Comparison of ENCODE assay signal across 1 cellular context in the genomic region with DNA sequence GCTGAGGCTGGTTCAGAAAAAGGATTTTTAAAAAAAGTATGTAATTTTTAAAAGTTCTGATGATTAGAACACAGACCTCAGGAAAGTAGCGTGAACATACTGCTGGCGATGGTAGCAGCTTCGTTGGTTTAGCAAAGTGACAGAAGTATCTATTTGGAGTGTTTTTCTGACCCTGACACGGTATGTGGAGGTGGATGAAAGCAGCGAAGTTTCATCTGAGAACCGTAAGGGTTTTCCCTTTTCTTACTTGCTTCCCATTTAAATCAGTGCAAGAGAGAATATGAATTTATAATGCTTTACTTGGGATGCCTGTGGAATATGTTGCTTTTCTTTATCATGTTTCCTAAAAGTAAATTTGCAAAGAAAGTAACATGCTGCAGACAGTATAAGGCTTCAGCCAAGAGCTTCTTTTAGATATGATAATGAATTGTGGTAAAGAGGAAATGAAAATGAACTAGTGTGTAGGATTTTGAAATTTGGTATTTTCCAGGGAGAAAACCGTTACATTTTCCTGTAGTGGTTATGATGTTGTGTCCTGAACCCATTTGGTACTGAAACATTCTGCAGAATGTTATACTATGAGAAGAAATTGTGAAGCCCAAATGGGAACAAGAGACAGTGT.
TF ChIP-seq lines count a peak whose summit lies in the region.

No MANE protein-coding gene starts in this region.

TF ChIP-seq in HepG2, 621 proteins besides CTCF, POLR2A, EP300 and RAD21:
- TF ChIP-seq ATF7 (IDR thresholded peaks at IDR 0.05) (no peak), ATF7 (CRISPR knock-in tag; IDR thresholded peaks at IDR 0.05) (no peak), NRL (CRISPR knock-in tag; IDR thresholded peaks at IDR 0.05; ENCODE audit: borderline replicate concordance) (no peak), ZNF501 (CRISPR knock-in tag; IDR thresholded peaks at IDR 0.05) (no peak), ATF7-NPFF (CRISPR knock-in tag; IDR thresholded peaks at IDR 0.05; ENCODE audit: low read depth) (no peak), TBL1XR1 (IDR thresholded peaks at IDR 0.05; ENCODE audit: borderline replicate concordance, low read length, partially characterized antibody) (no peak), NBN (conservative IDR thresholded peaks at IDR 0.05) (no peak), ZNF253 (CRISPR knock-in tag; IDR thresholded peaks at IDR 0.05; ENCODE audit: borderline replicate concordance) (no peak)
- TF ChIP-seq, protein P1, sequence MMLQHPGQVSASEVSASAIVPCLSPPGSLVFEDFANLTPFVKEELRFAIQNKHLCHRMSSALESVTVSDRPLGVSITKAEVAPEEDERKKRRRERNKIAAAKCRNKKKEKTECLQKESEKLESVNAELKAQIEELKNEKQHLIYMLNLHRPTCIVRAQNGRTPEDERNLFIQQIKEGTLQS (CRISPR knock-in tag; IDR thresholded peaks at IDR 0.05) = no peak
- TF ChIP-seq, protein P2, sequence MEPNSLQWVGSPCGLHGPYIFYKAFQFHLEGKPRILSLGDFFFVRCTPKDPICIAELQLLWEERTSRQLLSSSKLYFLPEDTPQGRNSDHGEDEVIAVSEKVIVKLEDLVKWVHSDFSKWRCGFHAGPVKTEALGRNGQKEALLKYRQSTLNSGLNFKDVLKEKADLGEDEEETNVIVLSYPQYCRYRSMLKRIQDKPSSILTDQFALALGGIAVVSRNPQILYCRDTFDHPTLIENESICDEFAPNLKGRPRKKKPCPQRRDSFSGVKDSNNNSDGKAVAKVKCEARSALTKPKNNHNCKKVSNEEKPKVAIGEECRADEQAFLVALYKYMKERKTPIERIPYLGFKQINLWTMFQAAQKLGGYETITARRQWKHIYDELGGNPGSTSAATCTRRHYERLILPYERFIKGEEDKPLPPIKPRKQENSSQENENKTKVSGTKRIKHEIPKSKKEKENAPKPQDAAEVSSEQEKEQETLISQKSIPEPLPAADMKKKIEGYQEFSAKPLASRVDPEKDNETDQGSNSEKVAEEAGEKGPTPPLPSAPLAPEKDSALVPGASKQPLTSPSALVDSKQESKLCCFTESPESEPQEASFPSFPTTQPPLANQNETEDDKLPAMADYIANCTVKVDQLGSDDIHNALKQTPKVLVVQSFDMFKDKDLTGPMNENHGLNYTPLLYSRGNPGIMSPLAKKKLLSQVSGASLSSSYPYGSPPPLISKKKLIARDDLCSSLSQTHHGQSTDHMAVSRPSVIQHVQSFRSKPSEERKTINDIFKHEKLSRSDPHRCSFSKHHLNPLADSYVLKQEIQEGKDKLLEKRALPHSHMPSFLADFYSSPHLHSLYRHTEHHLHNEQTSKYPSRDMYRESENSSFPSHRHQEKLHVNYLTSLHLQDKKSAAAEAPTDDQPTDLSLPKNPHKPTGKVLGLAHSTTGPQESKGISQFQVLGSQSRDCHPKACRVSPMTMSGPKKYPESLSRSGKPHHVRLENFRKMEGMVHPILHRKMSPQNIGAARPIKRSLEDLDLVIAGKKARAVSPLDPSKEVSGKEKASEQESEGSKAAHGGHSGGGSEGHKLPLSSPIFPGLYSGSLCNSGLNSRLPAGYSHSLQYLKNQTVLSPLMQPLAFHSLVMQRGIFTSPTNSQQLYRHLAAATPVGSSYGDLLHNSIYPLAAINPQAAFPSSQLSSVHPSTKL (CRISPR knock-in tag; IDR thresholded peaks at IDR 0.05) = no peak
- TF ChIP-seq, protein P3, sequence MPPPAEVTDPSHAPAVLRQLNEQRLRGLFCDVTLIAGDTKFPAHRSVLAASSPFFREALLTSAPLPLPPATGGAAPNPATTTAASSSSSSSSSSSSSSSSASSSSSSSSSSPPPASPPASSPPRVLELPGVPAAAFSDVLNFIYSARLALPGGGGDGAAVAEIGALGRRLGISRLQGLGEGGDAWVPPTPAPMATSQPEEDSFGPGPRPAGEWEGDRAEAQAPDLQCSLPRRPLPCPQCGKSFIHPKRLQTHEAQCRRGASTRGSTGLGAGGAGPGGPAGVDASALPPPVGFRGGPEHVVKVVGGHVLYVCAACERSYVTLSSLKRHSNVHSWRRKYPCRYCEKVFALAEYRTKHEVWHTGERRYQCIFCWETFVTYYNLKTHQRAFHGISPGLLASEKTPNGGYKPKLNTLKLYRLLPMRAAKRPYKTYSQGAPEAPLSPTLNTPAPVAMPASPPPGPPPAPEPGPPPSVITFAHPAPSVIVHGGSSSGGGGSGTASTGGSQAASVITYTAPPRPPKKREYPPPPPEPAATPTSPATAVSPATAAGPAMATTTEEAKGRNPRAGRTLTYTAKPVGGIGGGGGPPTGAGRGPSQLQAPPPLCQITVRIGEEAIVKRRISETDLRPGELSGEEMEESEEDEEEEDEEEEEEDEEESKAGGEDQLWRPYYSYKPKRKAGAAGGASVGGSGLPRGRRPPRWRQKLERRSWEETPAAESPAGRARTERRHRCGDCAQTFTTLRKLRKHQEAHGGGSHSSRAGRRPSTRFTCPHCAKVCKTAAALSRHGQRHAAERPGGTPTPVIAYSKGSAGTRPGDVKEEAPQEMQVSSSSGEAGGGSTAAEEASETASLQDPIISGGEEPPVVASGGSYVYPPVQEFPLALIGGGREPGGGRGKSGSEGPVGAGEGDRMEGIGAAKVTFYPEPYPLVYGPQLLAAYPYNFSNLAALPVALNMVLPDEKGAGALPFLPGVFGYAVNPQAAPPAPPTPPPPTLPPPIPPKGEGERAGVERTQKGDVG (CRISPR knock-in tag; IDR thresholded peaks at IDR 0.05; ENCODE audit: borderline replicate concordance) = no peak
- TF ChIP-seq, protein P4, sequence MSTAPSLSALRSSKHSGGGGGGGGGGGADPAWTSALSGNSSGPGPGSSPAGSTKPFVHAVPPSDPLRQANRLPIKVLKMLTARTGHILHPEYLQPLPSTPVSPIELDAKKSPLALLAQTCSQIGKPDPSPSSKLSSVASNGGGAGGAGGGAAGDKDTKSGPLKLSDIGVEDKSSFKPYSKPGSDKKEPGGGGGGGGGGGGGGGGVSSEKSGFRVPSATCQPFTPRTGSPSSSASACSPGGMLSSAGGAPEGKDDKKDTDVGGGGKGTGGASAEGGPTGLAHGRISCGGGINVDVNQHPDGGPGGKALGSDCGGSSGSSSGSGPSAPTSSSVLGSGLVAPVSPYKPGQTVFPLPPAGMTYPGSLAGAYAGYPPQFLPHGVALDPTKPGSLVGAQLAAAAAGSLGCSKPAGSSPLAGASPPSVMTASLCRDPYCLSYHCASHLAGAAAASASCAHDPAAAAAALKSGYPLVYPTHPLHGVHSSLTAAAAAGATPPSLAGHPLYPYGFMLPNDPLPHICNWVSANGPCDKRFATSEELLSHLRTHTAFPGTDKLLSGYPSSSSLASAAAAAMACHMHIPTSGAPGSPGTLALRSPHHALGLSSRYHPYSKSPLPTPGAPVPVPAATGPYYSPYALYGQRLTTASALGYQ (CRISPR knock-in tag; IDR thresholded peaks at IDR 0.05) = no peak
- TF ChIP-seq, protein P5, sequence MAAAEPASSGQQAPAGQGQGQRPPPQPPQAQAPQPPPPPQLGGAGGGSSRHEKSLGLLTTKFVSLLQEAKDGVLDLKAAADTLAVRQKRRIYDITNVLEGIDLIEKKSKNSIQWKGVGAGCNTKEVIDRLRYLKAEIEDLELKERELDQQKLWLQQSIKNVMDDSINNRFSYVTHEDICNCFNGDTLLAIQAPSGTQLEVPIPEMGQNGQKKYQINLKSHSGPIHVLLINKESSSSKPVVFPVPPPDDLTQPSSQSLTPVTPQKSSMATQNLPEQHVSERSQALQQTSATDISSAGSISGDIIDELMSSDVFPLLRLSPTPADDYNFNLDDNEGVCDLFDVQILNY (CRISPR knock-in tag; conservative IDR thresholded peaks at IDR 0.05) = no peak
